ENCODE assay signal across 19 cellular contexts in the genomic region with DNA sequence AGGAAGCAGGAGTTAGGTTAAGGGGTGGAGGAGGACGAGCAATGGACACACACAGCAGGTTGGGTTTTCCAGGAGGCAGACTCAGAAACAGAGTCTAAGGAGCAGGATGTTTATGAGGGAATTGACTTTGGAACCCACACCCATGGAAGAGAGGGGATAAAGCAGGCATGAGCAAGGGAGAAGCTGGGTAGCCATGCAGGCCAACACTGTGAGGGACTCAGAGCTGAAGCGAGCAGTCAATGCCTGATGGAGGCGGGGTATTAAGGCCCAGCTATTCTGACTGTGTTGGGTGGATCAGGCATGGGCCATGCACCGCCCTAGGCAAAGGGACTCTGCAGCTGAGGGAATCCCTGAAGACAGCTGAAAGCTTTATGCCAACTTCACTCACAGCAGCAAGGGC. TPM values are rescaled to one million over a fixed set of nuclear protein-coding genes. Genes with fewer than 3 reads are reported as not detected.
DNase-seq lines count a peak whose midpoint lies in the region; ATAC-seq, FAIRE-seq and TF ChIP-seq lines count a peak whose summit lies in the region.
"Had no signal": no experiment of that assay in that cellular context is flagged by ENCODE, and none has a peak within 500 bp of the region (broad histone marks: within the 10 kb centered on the region; RNA-seq: fewer than 3 reads in every experiment).

No MANE protein-coding gene starts in this region.

- no peaks in the 10 kb centered on the region for H3K79me1 ChIP-seq in H1 (ENCODE audit: low read depth, low read length)

- no peak overlapping the region for H3K4me2 ChIP-seq in H1 (ENCODE audit: insufficient read depth in 1 of 2, low read depth in 2 of 2, low read length in 2 of 2)

- no peak for ATAC-seq in natural killer cell
- ATAC-seq in natural killer cell treated with Interleukin-12 subunit alpha and Interleukin-12 subunit beta and Interleukin-15 and Interleukin-18, amount 100 ng/mL, for 72 hours: no peak
- no peak for ATAC-seq in lung (ENCODE audit: insufficient read depth, low FRiP score)

- peak overlapping the region; percentile 13 for H4K91ac ChIP-seq in H1 (replicated peaks; ENCODE audit: insufficient read length, low read length)

- H3K79me2 ChIP-seq in H1 (ENCODE audit: control insufficient read depth in 1 of 2, insufficient read depth in 2 of 2, low read length in 2 of 2): no peaks in the 10 kb centered on the region

- intact Hi-C loops in natural killer cell (cut with micrococcal nuclease): no loop called here
- intact Hi-C loops in activated T-helper 2 cell treated with anti-CD3 and anti-CD28 coated beads, Interferon-gamma antibody, Interleukin-2, Interleukin-4, amounts not matched to agents 10 μg/mL and 5 μg/mL and 100 μg/mL, durations not matched to agents 14 hours and 24 hours and 36 hours (cut with micrococcal nuclease): no loop called here

- TF ChIP-seq RAD21 in H1 (IDR thresholded peaks at IDR 0.05 in 1 of 2, conservative IDR thresholded peaks at IDR 0.05 in 1 of 2; ENCODE audit: low read depth in 2 of 2, low read length in 2 of 2): no peak

- peaks cover 12 to 19% of the 10 kb centered on the region in 2 donors for H3K4me1 Mint-ChIP-seq in natural killer cell
- peaks cover 10 to 14% of the 10 kb centered on the region in 2 donors for H3K4me1 Mint-ChIP-seq in natural killer cell treated with Interleukin-12 subunit alpha and Interleukin-12 subunit beta and Interleukin-15 and Interleukin-18, amount 100 ng/mL, for 72 hours (ENCODE audit: low read depth in 2 of 2)
- no peaks in the 10 kb centered on the region for H3K4me1 Mint-ChIP-seq in activated T-helper 2 cell treated with anti-CD3 and anti-CD28 coated beads, Interferon-gamma antibody, Interleukin-2, Interleukin-4, amounts not matched to agents 10 μg/mL and 5 μg/mL and 100 μg/mL, durations not matched to agents 14 hours and 24 hours and 36 hours (ENCODE audit: low read depth)

- H2BK5ac ChIP-seq in H1 (ENCODE audit: low read depth, low read length): no peak overlapping the region

- H3K27ac ChIP-seq in H1 (ENCODE audit: low read depth, low read length) (no peak overlapping the region), lung (ENCODE audit: low read depth in 1 of 2, low read length in 1 of 2) (no peak overlapping the region)
- H3K27ac ChIP-seq: 22Rv1 had no signal

- H3K4me3 ChIP-seq in H1 (ENCODE audit: extremely low read depth in 1 of 4, insufficient read depth in 2 of 4, low read depth in 3 of 4, low read length in 4 of 4) (no peak overlapping the region), lung (no peak overlapping the region)

- no peaks in the 10 kb centered on the region for H4K20me1 ChIP-seq in H1 (replicated peaks in 1 of 2; ENCODE audit: control insufficient read depth in 1 of 2, insufficient read depth in 2 of 2, low read length in 2 of 2)

- H3K9me3 ChIP-seq in H1 (ENCODE audit: insufficient read depth in 2 of 2, low read depth in 1 of 2, low read length in 1 of 2) (peaks cover 6 to 8% of the 10 kb centered on the region in 2 experiments), lung (ENCODE audit: control insufficient read depth in 2 of 2, insufficient read depth in 1 of 2, low read length in 1 of 2) (peaks cover 0 to 3% of the 10 kb centered on the region in 2 donors)

- no peak overlapping the region for H3K56ac ChIP-seq in H1 (replicated peaks; ENCODE audit: insufficient read length, low read depth, low read length)

- no peak overlapping the region for H2BK12ac ChIP-seq in H1 (ENCODE audit: low read depth, low read length)

- no peak for FAIRE-seq in H1 (lab: Jason Lieb, UNC)
- FAIRE-seq: GM12892, H54 had no signal

- no peak for TF ChIP-seq CTCF in natural killer cell (IDR thresholded peaks at IDR 0.05)
- TF ChIP-seq CTCF in H1 (IDR thresholded peaks at IDR 0.05; ENCODE audit: control extremely low read depth in 1 of 3, insufficient read depth in 1 of 3, low read depth in 1 of 3, low read length in 3 of 3): no peak
- TF ChIP-seq CTCF in lung (IDR thresholded peaks at IDR 0.05; ENCODE audit: control extremely low read depth, extremely low read depth): no peak

- no peak overlapping the region for H2AK5ac ChIP-seq in H1 (ENCODE audit: low read depth, low read length)

- peaks cover 29 to 76% of the 10 kb centered on the region in 2 donors for H3K27me3 Mint-ChIP-seq in natural killer cell (ENCODE audit: low read depth in 2 of 2)
- H3K27me3 Mint-ChIP-seq in natural killer cell treated with Interleukin-12 subunit alpha and Interleukin-12 subunit beta and Interleukin-15 and Interleukin-18, amount 100 ng/mL, for 72 hours: peaks cover 42 to 49% of the 10 kb centered on the region in 2 donors
- no peaks in the 10 kb centered on the region for H3K27me3 Mint-ChIP-seq in activated T-helper 2 cell treated with anti-CD3 and anti-CD28 coated beads, Interferon-gamma antibody, Interleukin-2, Interleukin-4, amounts not matched to agents 10 μg/mL and 5 μg/mL and 100 μg/mL, durations not matched to agents 14 hours and 24 hours and 36 hours (ENCODE audit: low read depth)

- H3K27ac Mint-ChIP-seq in natural killer cell: peak overlapping the region in 1 of 2 donors; percentile 14
- H3K27ac Mint-ChIP-seq in natural killer cell treated with Interleukin-12 subunit alpha and Interleukin-12 subunit beta and Interleukin-15 and Interleukin-18, amount 100 ng/mL, for 72 hours: no peak overlapping the region
- no peak overlapping the region for H3K27ac Mint-ChIP-seq in activated T-helper 2 cell treated with anti-CD3 and anti-CD28 coated beads, Interferon-gamma antibody, Interleukin-2, Interleukin-4, amounts not matched to agents 10 μg/mL and 5 μg/mL and 100 μg/mL, durations not matched to agents 14 hours and 24 hours and 36 hours
- H3K27ac Mint-ChIP-seq: CD4-positive, alpha-beta T cell had no signal

- no peak for TF ChIP-seq POLR2A in H1 (IDR thresholded peaks at IDR 0.05; ENCODE audit: control extremely low read depth in 1 of 2, low read depth in 2 of 2, low read length in 2 of 2)

- H3K23ac ChIP-seq in H1 (ENCODE audit: insufficient read length): no peak overlapping the region

- 91% methylated on average over 4 of the region's 4 CpGs; no CpG with 5 or more reads in 1 of the 2 experiments for WGBS in H1 (ENCODE audit: extremely low coverage in 1 of 2, insufficient coverage in 1 of 2, insufficient read length in 1 of 2, insufficient replicate concordance in 2 of 2, low coverage in 1 of 2, low lambda C conversion rate in 2 of 2, missing lambda C conversion rate in 1 of 2), 2 experiments
- WGBS in lung, 2 donors: 88 to 93% methylated on average over 4 of the region's 4 CpGs

- H2BK20ac ChIP-seq in H1 (ENCODE audit: low read length): no peak overlapping the region

- POLR2A ChIA-PET in H1 (lab: Charles Lee; ENCODE audit: partially characterized antibody): no interaction called here

- H3K9me3 Mint-ChIP-seq in natural killer cell: no peaks in the 10 kb centered on the region
- H3K9me3 Mint-ChIP-seq in natural killer cell treated with Interleukin-12 subunit alpha and Interleukin-12 subunit beta and Interleukin-15 and Interleukin-18, amount 100 ng/mL, for 72 hours: no peaks in the 10 kb centered on the region
- H3K9me3 Mint-ChIP-seq in activated T-helper 2 cell treated with anti-CD3 and anti-CD28 coated beads, Interferon-gamma antibody, Interleukin-2, Interleukin-4, amounts not matched to agents 10 μg/mL and 5 μg/mL and 100 μg/mL, durations not matched to agents 14 hours and 24 hours and 36 hours: no peaks in the 10 kb centered on the region
- H3K9me3 Mint-ChIP-seq: CD4-positive, alpha-beta T cell had no signal

- H3K4ac ChIP-seq in H1 (replicated peaks; ENCODE audit: insufficient read length, low read depth, low read length): no peak overlapping the region

- H3K27me3 ChIP-seq in H1 (replicated peaks in 1 of 4; ENCODE audit: control insufficient read depth in 3 of 4, extremely low read depth in 1 of 4, insufficient read depth in 3 of 4, low read length in 3 of 4) (peaks cover 0 to 19% (median 13%) of the 10 kb centered on the region in 4 experiments; a peak in 6 of 7 replicates), lung (ENCODE audit: control insufficient read depth, insufficient read depth) (no peaks in the 10 kb centered on the region)

- no peak overlapping the region for H4K5ac ChIP-seq in H1 (ENCODE audit: insufficient read length, low read depth, low read length)

- DNase-seq in natural killer cell: no peak
- DNase-seq in natural killer cell treated with Interleukin-12 subunit alpha and Interleukin-12 subunit beta and Interleukin-15 and Interleukin-18, amount 100 ng/mL, for 72 hours (ENCODE audit: low spot score): no peak
- DNase-seq in H1 (ENCODE audit: low read depth in 1 of 2, low spot score in 2 of 2): no peak
- peak; percentile 5 for DNase-seq in lung (ENCODE audit: low spot score)
- no peak for DNase-seq in HCEC 1CT
- no peak for DNase-seq in activated T-helper 2 cell treated with anti-CD3 and anti-CD28 coated beads, Interferon-gamma antibody, Interleukin-2, Interleukin-4, amounts not matched to agents 10 μg/mL and 5 μg/mL and 100 μg/mL, durations not matched to agents 14 hours and 24 hours and 36 hours (ENCODE audit: low spot score)
- DNase-seq in MV-4-11 (lab: John Stamatoyannopoulos, UW): no peak
- DNase-seq in SW 1271 (lab: John Stamatoyannopoulos, UW): no peak
- DNase-seq: C1 segment of cervical spinal cord; Calu3; CD4-positive, alpha-beta T cell; DMS 273 treated with DMSO at 0.1 percent for 48 hours; IMR-90 had no signal

- no peak overlapping the region; the same call in 1 of the 2 replicates for H3K18ac ChIP-seq in H1 (ENCODE audit: extremely low read depth, low read length)

- H2AFZ ChIP-seq in H1 (ENCODE audit: low read length): no peak overlapping the region

- H2BK15ac ChIP-seq in H1 (ENCODE audit: low read length): no peak overlapping the region

- no peak overlapping the region for H2BK120ac ChIP-seq in H1 (replicated peaks; ENCODE audit: low read depth, low read length)

- H3K14ac ChIP-seq in H1 (ENCODE audit: insufficient read length): no peak overlapping the region

- CTCF ChIA-PET in H1 (lab: Charles Lee; ENCODE audit: partially characterized antibody): interaction anchor here (0.8 kb wide), 1 partner anchor 1666 kb away, joined by 3 read pairs; no protein-coding TSS in a partner anchor

- H4K8ac ChIP-seq in H1 (ENCODE audit: extremely low read depth, insufficient read depth, low read length): no peak overlapping the region

- no peak for TF ChIP-seq EP300 in H1 (IDR thresholded peaks at IDR 0.05; ENCODE audit: borderline replicate concordance in 1 of 2, low read depth in 2 of 2, low read length in 2 of 2)

- H3K9ac ChIP-seq in H1 (replicated peaks in 1 of 4; ENCODE audit: extremely low read depth in 1 of 4, low read depth in 3 of 4, low read length in 3 of 4): no peak overlapping the region

- no peaks in the 10 kb centered on the region for H3K23me2 ChIP-seq in H1 (ENCODE audit: low read depth, low read length)

- H3K4me3 Mint-ChIP-seq in natural killer cell: peak overlapping the region; percentile 2
- H3K4me3 Mint-ChIP-seq in natural killer cell treated with Interleukin-12 subunit alpha and Interleukin-12 subunit beta and Interleukin-15 and Interleukin-18, amount 100 ng/mL, for 72 hours: no peak overlapping the region
- no peak overlapping the region for H3K4me3 Mint-ChIP-seq in activated T-helper 2 cell treated with anti-CD3 and anti-CD28 coated beads, Interferon-gamma antibody, Interleukin-2, Interleukin-4, amounts not matched to agents 10 μg/mL and 5 μg/mL and 100 μg/mL, durations not matched to agents 14 hours and 24 hours and 36 hours (ENCODE audit: low read depth)
- H3K4me3 Mint-ChIP-seq: CD4-positive, alpha-beta T cell had no signal

- no peaks in the 10 kb centered on the region for H3K36me3 Mint-ChIP-seq in natural killer cell
- no peaks in the 10 kb centered on the region for H3K36me3 Mint-ChIP-seq in natural killer cell treated with Interleukin-12 subunit alpha and Interleukin-12 subunit beta and Interleukin-15 and Interleukin-18, amount 100 ng/mL, for 72 hours
- no peaks in the 10 kb centered on the region for H3K36me3 Mint-ChIP-seq in activated T-helper 2 cell treated with anti-CD3 and anti-CD28 coated beads, Interferon-gamma antibody, Interleukin-2, Interleukin-4, amounts not matched to agents 10 μg/mL and 5 μg/mL and 100 μg/mL, durations not matched to agents 14 hours and 24 hours and 36 hours (ENCODE audit: low read depth)

- no peaks in the 10 kb centered on the region for H3K36me3 ChIP-seq in H1 (ENCODE audit: control insufficient read depth in 2 of 4, insufficient read depth in 4 of 4, low read length in 3 of 4)
- no peaks in the 10 kb centered on the region for H3K36me3 ChIP-seq in lung (ENCODE audit: control insufficient read depth in 2 of 2, insufficient read depth in 2 of 2, low read length in 2 of 2)

- peaks cover 0 to 6% (median 1%) of the 10 kb centered on the region in 4 experiments; a peak in 2 of 7 replicates for H3K4me1 ChIP-seq in H1 (replicated peaks in 1 of 4; ENCODE audit: control insufficient read depth in 3 of 4, insufficient read depth in 4 of 4, low read length in 3 of 4)
- peaks cover 0 to 2% of the 10 kb centered on the region in 2 donors for H3K4me1 ChIP-seq in lung (ENCODE audit: control insufficient read depth in 2 of 2, insufficient read depth in 2 of 2, low read length in 2 of 2)

RNA-seq across cellular contexts. Expression of gene TEX51, which starts 37.5 kb away (rescaled TPM):
- total RNA-seq in natural killer cell: not detected
- not detected for total RNA-seq in natural killer cell treated with Interleukin-12 subunit alpha and Interleukin-12 subunit beta and Interleukin-15 and Interleukin-18, amount 100 ng/mL, for 72 hours
- total RNA-seq in H1 (2021; fragmentation: NEBNext Ultra II Directional; extraction: Animal tissue kit (Norgen Biotek cat#: 25700)): not detected in 2 replicates
- not detected in 2 replicates for polyA plus RNA-seq in H1 (2011; rRNA removed)
- not detected for polyA plus RNA-seq in H1 (2011; cell fraction: cytosol; rRNA removed)
- not detected for polyA plus RNA-seq in H1 (2011; cell fraction: nucleus; rRNA removed)
- polyA plus RNA-seq in H1 (2012, experiment 1 of 2): not detected in 4 replicates
- not detected for polyA plus RNA-seq in H1 (2012, experiment 2 of 2)
- not detected for polyA plus RNA-seq in H1 (2013, experiment 1 of 2)
- polyA plus RNA-seq in H1 (2013, experiment 2 of 2): not detected
- not detected in 2 replicates for polyA minus RNA-seq in H1 (2011; rRNA and poly(A)+ RNA removed)
- not detected for polyA minus RNA-seq in H1 (2011; cell fraction: cytosol; rRNA and poly(A)+ RNA removed)
- not detected for polyA minus RNA-seq in H1 (2011; cell fraction: nucleus; rRNA and poly(A)+ RNA removed)
- not detected for total RNA-seq in lung
- not detected for polyA plus RNA-seq in lung
- not detected in 2 replicates for total RNA-seq in activated T-helper 2 cell treated with anti-CD3 and anti-CD28 coated beads, Interferon-gamma antibody, Interleukin-2, Interleukin-4, amounts not matched to agents 10 μg/mL and 5 μg/mL and 100 μg/mL, durations not matched to agents 14 hours and 24 hours and 36 hours
- total RNA-seq: A673; Calu3; CD4-positive, alpha-beta T cell; Daoy; HT-29; IMR-90 had no signal
- polyA plus RNA-seq: IMR-90 had no signal
